ENCODE assay signal across 8 cellular contexts in genomic region chr3:111979689-111980025, GRCh38. TPM values are rescaled to one million over a fixed set of nuclear protein-coding genes. Genes with fewer than 3 reads are reported as not detected.
A peak's percentile ranks its signal among the peaks of the same experiment; 100 is the strongest.
DNase-seq lines count a peak whose midpoint lies in the region; ATAC-seq and TF ChIP-seq lines count a peak whose summit lies in the region.

No MANE protein-coding gene starts in this region.

- ATAC-seq in memory B cell (ENCODE audit: low read depth) (no peak), HG02678 (IDR thresholded peaks at IDR 0.05; ENCODE audit: unreplicated experiment) (no peak)

- peak overlapping the region; percentile 84 for H3K4me3 Mint-ChIP-seq in Calu3 (ENCODE audit: low read depth, unreplicated experiment)
- peak overlapping the region; percentile 94 to 98 (median 96) for H3K4me3 Mint-ChIP-seq in IgD-negative memory B cell
- H3K4me3 Mint-ChIP-seq in MCF 10A (ENCODE audit: unreplicated experiment), result peak overlapping the region; percentile 85
- H3K4me3 Mint-ChIP-seq in memory B cell, result peak overlapping the region; percentile 93

- TF ChIP-seq CTCF in Calu3 (IDR thresholded peaks at IDR 0.05; ENCODE audit: unreplicated experiment), result no peak
- TF ChIP-seq CTCF in MCF 10A (IDR thresholded peaks at IDR 0.05; ENCODE audit: unreplicated experiment), result no peak

- POLR2A ChIA-PET in MCF 10A (lab: Yijun Ruan, JAX), result interaction anchor here (0.6 to 3.3 kb wide), 22 partner anchors 9 to 390 kb away, joined by 3 to 22 read pairs (median 5); partner anchors contain the start of genes PHLDB2 and ZBED2

- H3K27ac Mint-ChIP-seq in Calu3 (ENCODE audit: unreplicated experiment), result peak overlapping the region; percentile 70
- peak overlapping the region; percentile 45 to 94 (median 92) for H3K27ac Mint-ChIP-seq in IgD-negative memory B cell
- H3K27ac Mint-ChIP-seq in MCF 10A (ENCODE audit: low read depth, unreplicated experiment), result peak overlapping the region; percentile 66
- peak overlapping the region; percentile 86 for H3K27ac Mint-ChIP-seq in memory B cell

- DNase-seq in Calu3 (no peak), MCF 10A (ENCODE audit: unreplicated experiment) (no peak), memory B cell (ENCODE audit: low spot score in 2 of 2) (no peak), COLO829 (ENCODE audit: low spot score) (no peak), NOMO-1 treated with DMSO at 0.1 percent for 48 hours (lab: John Stamatoyannopoulos, UW; ENCODE audit: unreplicated experiment) (no peak), dedifferentiated amniotic fluid mesenchymal stem cell (ENCODE audit: extremely low spot score) (no peak)

- H3K27me3 Mint-ChIP-seq in Calu3 (ENCODE audit: unreplicated experiment) (no peaks in the 10 kb centered on the region), IgD-negative memory B cell (peaks cover 4% of the 10 kb centered on the region), MCF 10A (ENCODE audit: insufficient read depth, unreplicated experiment) (no peaks in the 10 kb centered on the region), memory B cell (peaks cover 3% of the 10 kb centered on the region)

- BruUV-seq in Calu3 (replicated peaks; lab: Mats Ljungman, UMichigan), result TSS peak; percentile 44
- TSS peak; percentile 18 for BruUV-seq in MCF 10A (replicated peaks; lab: Mats Ljungman, UMichigan)

- H3K4me1 Mint-ChIP-seq in Calu3 (ENCODE audit: low read depth, unreplicated experiment) (no peaks in the 10 kb centered on the region), IgD-negative memory B cell (peaks cover 27 to 48% (median 37%) of the 10 kb centered on the region in 3 donors), MCF 10A (ENCODE audit: insufficient read depth, unreplicated experiment) (peaks cover 8% of the 10 kb centered on the region), memory B cell (peaks cover 15% of the 10 kb centered on the region)

- intact Hi-C loops in Calu3 (cut with micrococcal nuclease; ENCODE audit: unreplicated experiment) (no loop called here), MCF 10A (cut with micrococcal nuclease) (no loop called here)

- CTCF ChIA-PET in Calu3 (lab: Charles Lee), result interaction anchor here (1.5 to 1.9 kb wide), 4 partner anchors 10 to 115 kb away, joined by 5 to 12 read pairs (median 6); no protein-coding TSS in a partner anchor
- CTCF ChIA-PET in MCF 10A (lab: Yijun Ruan, JAX), result interaction anchor here (0.7 to 3.7 kb wide), 8 partner anchors 10 to 402 kb away, joined by 3 to 29 read pairs (median 4); no protein-coding TSS in a partner anchor

- no peaks in the 10 kb centered on the region for H3K9me3 Mint-ChIP-seq in Calu3 (ENCODE audit: low read depth, unreplicated experiment)
- no peaks in the 10 kb centered on the region for H3K9me3 Mint-ChIP-seq in IgD-negative memory B cell
- no peaks in the 10 kb centered on the region for H3K9me3 Mint-ChIP-seq in MCF 10A (ENCODE audit: unreplicated experiment)
- H3K9me3 Mint-ChIP-seq in memory B cell, result no peaks in the 10 kb centered on the region

- peaks cover 15% of the 10 kb centered on the region for H3K36me3 Mint-ChIP-seq in Calu3 (ENCODE audit: insufficient read depth, unreplicated experiment)
- H3K36me3 Mint-ChIP-seq in IgD-negative memory B cell, result no peaks in the 10 kb centered on the region
- peaks cover 37% of the 10 kb centered on the region for H3K36me3 Mint-ChIP-seq in MCF 10A (ENCODE audit: insufficient read depth, unreplicated experiment)
- H3K36me3 Mint-ChIP-seq in memory B cell, result peaks cover 4% of the 10 kb centered on the region

RNA-seq across cellular contexts. Expression of gene ABHD10, which starts 0.8 kb away (rescaled TPM):
- 23.7 and 26.4 TPM in 2 replicates for total RNA-seq in Calu3 (2022)
- 44.2 TPM for polyA plus RNA-seq in IgD-negative memory B cell
- total RNA-seq in MCF 10A (2022), result 26.0 and 34.1 TPM in 2 replicates

RNA-seq across cellular contexts. Expression of gene TAGLN3, which starts 19.1 kb away (rescaled TPM):
- total RNA-seq in Calu3 (2022) (not detected in 2 replicates), MCF 10A (2022) (not detected in 2 replicates)
- polyA plus RNA-seq in IgD-negative memory B cell, result not detected

RNA-seq across cellular contexts. Expression of gene TMPRSS7, which starts 54.9 kb away (rescaled TPM):
- total RNA-seq in Calu3 (2022) (not detected in 2 replicates), MCF 10A (2022) (0.22 TPM in 1 of 2 replicates, not detected in the other)
- polyA plus RNA-seq in IgD-negative memory B cell, result not detected
